Comparison of ENCODE assay signal across 8 cellular contexts in the genomic region with DNA sequence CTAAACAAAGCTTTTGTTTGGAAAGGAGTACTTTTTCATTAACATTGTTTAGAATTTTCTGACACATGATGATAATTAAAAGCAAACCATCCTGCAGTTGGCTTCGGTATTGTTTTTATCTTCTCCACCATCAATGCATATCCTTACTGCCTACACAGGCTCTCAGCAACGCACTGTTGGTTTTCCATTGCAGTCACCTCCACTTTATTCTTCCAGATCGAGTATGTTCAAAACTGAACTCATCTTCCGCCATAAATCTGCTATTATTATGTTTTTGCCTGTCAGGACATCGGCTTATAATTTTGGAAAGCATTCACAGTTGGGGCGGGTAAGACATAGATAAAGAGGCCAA. TPM values are rescaled to one million over a fixed set of nuclear protein-coding genes. Genes with fewer than 3 reads are reported as not detected.
DNase-seq lines count a peak whose midpoint lies in the region; ATAC-seq and TF ChIP-seq lines count a peak whose summit lies in the region.

No MANE protein-coding gene starts in this region.

- intact Hi-C loops in left lung (cut with DNase I): no loop called here
- intact Hi-C loops in transverse colon (cut with DNase I; ENCODE audit: low total_unique reads): no loop called here

- ATAC-seq in activated naive CD4-positive, alpha-beta T cell treated with anti-CD3 and anti-CD28 coated beads, Interleukin-2, amount 50 U/mL, for 72 hours: peak in 1 of 2 donors; percentile 0
- ATAC-seq in left lung: no peak
- no peak for ATAC-seq in HG03159 (IDR thresholded peaks at IDR 0.05; ENCODE audit: unreplicated experiment)
- ATAC-seq in HG03378 (IDR thresholded peaks at IDR 0.05; ENCODE audit: unreplicated experiment): no peak

- H3K27ac ChIP-seq in left lung (peak overlapping the region; percentile 90 to 95), transverse colon (peak overlapping the region; percentile 95 to 98 (median 96))

- in situ Hi-C loops in transverse colon (cut with MboI; ENCODE audit: low pct_ligation_motif_present in 1 of 4, low pct_unique_long_range_greater_than_20kb in 1 of 4, low sequenced_read_pairs in 3 of 4): no loop called here

- TF ChIP-seq EP300 in transverse colon (IDR thresholded peaks at IDR 0.05; ENCODE audit: low read depth): no peak

- H3K36me3 Mint-ChIP-seq in activated naive CD4-positive, alpha-beta T cell treated with anti-CD3 and anti-CD28 coated beads, Interleukin-2, amount 10 ng/mL, durations not matched to agents 7 days and 5 days: peaks cover 4% of the 10 kb centered on the region
- peaks cover 5 to 7% of the 10 kb centered on the region in 2 donors for H3K36me3 Mint-ChIP-seq in activated naive CD4-positive, alpha-beta T cell treated with anti-CD3 and anti-CD28 coated beads, Interleukin-2, amount 50 U/mL, for 72 hours

- CTCF ChIA-PET in activated naive CD4-positive, alpha-beta T cell treated with anti-CD3 and anti-CD28 coated beads, Interleukin-2, amount 10 ng/mL, durations not matched to agents 7 days and 5 days (lab: Charles Lee): interaction anchor here (0.8 to 2.7 kb wide), 3 partner anchors 18 to 103 kb away, joined by 3 to 7 read pairs (median 5); a partner anchor contains a TSS

- H3K36me3 ChIP-seq in left lung (peaks cover 0 to 4% of the 10 kb centered on the region in 2 donors), transverse colon (no peaks in the 10 kb centered on the region)

- peaks cover 16 to 32% of the 10 kb centered on the region in 2 donors for H3K4me1 ChIP-seq in left lung
- peaks cover 9 to 30% (median 19%) of the 10 kb centered on the region in 4 donors for H3K4me1 ChIP-seq in transverse colon

- H3K4me1 Mint-ChIP-seq in activated naive CD4-positive, alpha-beta T cell treated with anti-CD3 and anti-CD28 coated beads, Interleukin-2, amount 10 ng/mL, durations not matched to agents 7 days and 5 days: peaks cover 26% of the 10 kb centered on the region

- H3K9me3 Mint-ChIP-seq in activated naive CD4-positive, alpha-beta T cell treated with anti-CD3 and anti-CD28 coated beads, Interleukin-2, amount 10 ng/mL, durations not matched to agents 7 days and 5 days: peaks cover 11% of the 10 kb centered on the region
- no peaks in the 10 kb centered on the region for H3K9me3 Mint-ChIP-seq in activated naive CD4-positive, alpha-beta T cell treated with anti-CD3 and anti-CD28 coated beads, Interleukin-2, amount 50 U/mL, for 72 hours

- WGBS in transverse colon (ENCODE audit: low coverage in 1 of 2), 2 donors: 37 to 42% methylated on average over 6 of the region's 6 CpGs

- H3K4me3 ChIP-seq in left lung (peak overlapping the region; percentile 96 to 98), transverse colon (peak overlapping the region; percentile 4 to 91 (median 83))

- no peak for DNase-seq in activated naive CD4-positive, alpha-beta T cell treated with anti-CD3 and anti-CD28 coated beads, Interleukin-2, amount 10 ng/mL, durations not matched to agents 7 days and 5 days
- no peak for DNase-seq in activated naive CD4-positive, alpha-beta T cell (lab: John Stamatoyannopoulos, UW)
- no peak for DNase-seq in activated naive CD4-positive, alpha-beta T cell treated with anti-CD3 and anti-CD28 coated beads, Interleukin-2, amount 50 U/mL, for 72 hours (ENCODE audit: low spot score in 2 of 2)
- DNase-seq in left lung: no peak
- no peak for DNase-seq in transverse colon
- no peak for DNase-seq in GM19240 (ENCODE audit: insufficient read length, low spot score)

- peaks cover 4% of the 10 kb centered on the region for H3K27me3 Mint-ChIP-seq in activated naive CD4-positive, alpha-beta T cell treated with anti-CD3 and anti-CD28 coated beads, Interleukin-2, amount 10 ng/mL, durations not matched to agents 7 days and 5 days

- no peak for TF ChIP-seq POLR2A in transverse colon (IDR thresholded peaks at IDR 0.05)

- H3K4me3 Mint-ChIP-seq in activated naive CD4-positive, alpha-beta T cell treated with anti-CD3 and anti-CD28 coated beads, Interleukin-2, amount 10 ng/mL, durations not matched to agents 7 days and 5 days: peak overlapping the region; percentile 99

- H3K27me3 ChIP-seq in left lung (no peaks in the 10 kb centered on the region), transverse colon (no peaks in the 10 kb centered on the region)

- TF ChIP-seq CTCF in left lung (IDR thresholded peaks at IDR 0.05): no peak
- TF ChIP-seq CTCF in transverse colon (IDR thresholded peaks at IDR 0.05): no peak

- H3K27ac Mint-ChIP-seq in activated naive CD4-positive, alpha-beta T cell treated with anti-CD3 and anti-CD28 coated beads, Interleukin-2, amount 10 ng/mL, durations not matched to agents 7 days and 5 days: peak overlapping the region; percentile 92
- peak overlapping the region; percentile 93 to 96 for H3K27ac Mint-ChIP-seq in activated naive CD4-positive, alpha-beta T cell treated with anti-CD3 and anti-CD28 coated beads, Interleukin-2, amount 50 U/mL, for 72 hours

- H3K9me3 ChIP-seq in left lung (peaks cover 0 to 5% of the 10 kb centered on the region in 2 donors), transverse colon (peaks cover 0 to 6% of the 10 kb centered on the region in 2 donors)

RNA-seq across cellular contexts. Expression of a gene that starts 0.6 kb away (rescaled TPM):
- 10 to 100 TPM; 29.1 to 37.0 TPM for total RNA-seq in activated naive CD4-positive, alpha-beta T cell treated with anti-CD3 and anti-CD28 coated beads, Interleukin-2, amount 50 U/mL, for 72 hours
- total RNA-seq in left lung (10 to 100 TPM; 26.9 to 29.9 TPM), transverse colon (10 to 100 TPM; 33.3 to 52.1 (median 48.0) TPM)
